15 cellular contexts compared by ENCODE assay signal in genomic region chr12:96220902-96221301, GRCh38. TPM values are rescaled to one million over a fixed set of nuclear protein-coding genes. Genes with fewer than 3 reads are reported as not detected.
A peak's percentile ranks its signal among the peaks of the same experiment; 100 is the strongest.
DNase-seq lines count a peak whose midpoint lies in the region; ATAC-seq, FAIRE-seq and TF ChIP-seq lines count a peak whose summit lies in the region.
"Had no signal": no experiment of that assay in that cellular context is flagged by ENCODE, and none has a peak within 500 bp of the region (broad histone marks: within the 10 kb centered on the region; RNA-seq: fewer than 3 reads in every experiment).

No MANE protein-coding gene starts in this region.

- peaks cover 67% of the 10 kb centered on the region for H3K4me1 Mint-ChIP-seq in astrocyte (ENCODE audit: low read depth, unreplicated experiment)

- H3K27me3 ChIP-seq in IMR-90 (ENCODE audit: control insufficient read depth, insufficient read depth, low read length) (no peaks in the 10 kb centered on the region), astrocyte (ENCODE audit: insufficient read depth, low read length) (no peaks in the 10 kb centered on the region)

- H3K4me2 ChIP-seq in IMR-90 (ENCODE audit: low read depth, low read length) = no peak overlapping the region
- H3K4me2 ChIP-seq in astrocyte (ENCODE audit: low read length) = peak overlapping the region; percentile 19

- peaks cover 9% of the 10 kb centered on the region for H3K9me1 ChIP-seq in IMR-90 (ENCODE audit: insufficient read depth, low read length)

- no peaks in the 10 kb centered on the region for H3K9me3 ChIP-seq in IMR-90 (ENCODE audit: control insufficient read depth, insufficient read depth, low read length)
- H3K9me3 ChIP-seq in astrocyte (ENCODE audit: insufficient read depth, low read depth, low read length) = no peaks in the 10 kb centered on the region
- H3K9me3 ChIP-seq: HAP-1 had no signal

- intact Hi-C loops in IMR-90 (cut with micrococcal nuclease) = no loop called here

- H3K36me3 Mint-ChIP-seq in astrocyte (ENCODE audit: low read depth, unreplicated experiment) = peaks cover 22% of the 10 kb centered on the region

- no peak for FAIRE-seq in astrocyte (lab: Jason Lieb, UNC)

- no peak overlapping the region for H3K56ac ChIP-seq in IMR-90 (ENCODE audit: extremely low read depth, insufficient read depth, low read length)

- H3K4me3 ChIP-seq in IMR-90 (ENCODE audit: insufficient read depth, low read depth, low read length) (no peak overlapping the region), astrocyte (ENCODE audit: insufficient read depth, low read depth, low read length) (no peak overlapping the region), skin epidermis (no peak overlapping the region)
- H3K4me3 ChIP-seq: HAP-1 had no signal

- H3K79me2 ChIP-seq in astrocyte (ENCODE audit: insufficient read depth, low read length) = peaks cover 92% of the 10 kb centered on the region

- H3K4ac ChIP-seq in IMR-90 (ENCODE audit: low read depth, low read length) = peak overlapping the region; percentile 30

- no peak overlapping the region for H2AK9ac ChIP-seq in IMR-90 (replicated peaks; ENCODE audit: low read depth, low read length, poor library complexity)

- BruUV-seq in IMR-90 (replicated peaks; lab: Mats Ljungman, UMichigan) = no TSS peak

- H3K4me1 ChIP-seq in IMR-90 (ENCODE audit: control insufficient read depth, insufficient read depth, low read length) (peaks cover 14% of the 10 kb centered on the region), astrocyte (ENCODE audit: insufficient read depth, low read length) (peaks cover 54% of the 10 kb centered on the region)

- no peak overlapping the region for H2AFZ ChIP-seq in IMR-90 (replicated peaks; ENCODE audit: low read length, poor library complexity)
- no peak overlapping the region for H2AFZ ChIP-seq in astrocyte (ENCODE audit: low read depth, low read length)

- TF ChIP-seq POLR2A in IMR-90 (IDR thresholded peaks at IDR 0.05; ENCODE audit: low read depth, low read length) = no peak

- no peak for TF ChIP-seq RAD21 in IMR-90 (IDR thresholded peaks at IDR 0.05; ENCODE audit: low read length)

- peak overlapping the region; percentile 7; the same call in 1 of the 2 replicates for H2BK120ac ChIP-seq in IMR-90 (ENCODE audit: low read depth, low read length)

- peak overlapping the region; percentile 46; the same call in 1 of the 2 replicates for H4K91ac ChIP-seq in IMR-90 (ENCODE audit: insufficient read depth, low read depth, low read length)

- WGBS in IMR-90 (ENCODE audit: extremely low coverage in 2 of 2, insufficient read length in 1 of 2), 2 experiments = 0% methylated on average over 1 of the region's 5 CpGs; no CpG with 5 or more reads in 1 of the 2 experiments

- dilution Hi-C loops in IMR-90 (cut with HindIII; ENCODE audit: low sequenced_read_pairs, unreplicated experiment) = no loop called here

- 0 out of 2 replicates have a peak overlapping the region, but pooled peaks have one; percentile 18 for H3K18ac ChIP-seq in IMR-90 (ENCODE audit: low read depth, low read length)

- H3K14ac ChIP-seq in IMR-90 (replicated peaks; ENCODE audit: low read depth, low read length) = peak overlapping the region; percentile 23

- H3K9ac ChIP-seq in IMR-90 (ENCODE audit: low read depth, low read length) (no peak overlapping the region), astrocyte (ENCODE audit: low read length) (peak overlapping the region; percentile 80)

- H3K36me3 ChIP-seq in IMR-90 (ENCODE audit: control insufficient read depth, insufficient read depth, low read length) = peaks cover 16% of the 10 kb centered on the region
- H3K36me3 ChIP-seq in astrocyte (ENCODE audit: insufficient read depth, low read length) = peaks cover 33% of the 10 kb centered on the region
- H3K36me3 ChIP-seq: HAP-1 had no signal

- H4K20me1 ChIP-seq in IMR-90 (ENCODE audit: insufficient read depth, low read length) = peaks cover 4% of the 10 kb centered on the region; the same call in 1 of the 2 replicates
- peaks cover 65% of the 10 kb centered on the region for H4K20me1 ChIP-seq in astrocyte (ENCODE audit: insufficient read depth, low read length)

- DNase-seq in IMR-90 = peak; percentile 67
- DNase-seq in astrocyte (ENCODE audit: low read depth) = peak; percentile 72
- DNase-seq in glomerular visceral epithelial cell (ENCODE audit: extremely low spot score) = peak; percentile 21
- no peak for DNase-seq in AG20443 (ENCODE audit: low spot score)
- no peak for DNase-seq in stimulated activated CD4-positive, alpha-beta T cell treated with anti-CD3 and anti-CD28 coated beads, Interleukin-4, amount 100 ng/mL, for 1 hour
- no peak for DNase-seq in SIG-M5 (lab: John Stamatoyannopoulos, UW)
- DNase-seq: activated CD4-positive, alpha-beta T cell treated with anti-CD3 and anti-CD28 coated beads, Interleukin-2, amount 50 U/mL, for 1 hour; NCI-H2029; NCI-H748 treated with DMSO at 0.1 percent for 48 hours; RPMI8226; stimulated activated CD4-positive, alpha-beta T cell treated with anti-CD3 and anti-CD28 coated beads, Interleukin-4, amount 100 ng/mL, for 4 hours; stimulated activated naive B cell treated with anti-CD40 and anti-IgM and Interleukin-4, amounts not matched to agents 10 μg/mL and 1 μg/mL and 100 μg/mL, for 72 hours had no signal

- POLR2A ChIA-PET in IMR-90 (lab: Charles Lee; ENCODE audit: unreplicated experiment) = no interaction called here

- H3K23ac ChIP-seq in IMR-90 (ENCODE audit: low read depth, low read length) = 0 out of 2 replicates have a peak overlapping the region, but pooled peaks have one; percentile 3

- H2BK20ac ChIP-seq in IMR-90 (ENCODE audit: low read depth, low read length) = no peak overlapping the region

- peaks cover 2% of the 10 kb centered on the region for H3K9me3 Mint-ChIP-seq in astrocyte (ENCODE audit: unreplicated experiment)
- H3K9me3 Mint-ChIP-seq: nephron; stimulated activated naive B cell treated with anti-CD40 and anti-IgM and Interleukin-4, amounts not matched to agents 10 μg/mL and 1 μg/mL and 100 μg/mL, for 72 hours had no signal

- ATAC-seq in IMR-90 (ENCODE audit: low read depth) = no peak
- ATAC-seq: stimulated activated naive B cell treated with anti-CD40 and anti-IgM and Interleukin-4, amounts not matched to agents 10 μg/mL and 1 μg/mL and 100 μg/mL, for 72 hours had no signal

- CTCF ChIA-PET in IMR-90 (lab: Yijun Ruan, JAX) = interaction anchor here (1.6 kb wide), 1 partner anchor 276 kb away, joined by 4 read pairs; no protein-coding TSS in a partner anchor

- no peak for TF ChIP-seq CTCF in IMR-90 (conservative IDR thresholded peaks at IDR 0.05; ENCODE audit: low read depth, low read length)
- TF ChIP-seq CTCF in astrocyte (IDR thresholded peaks at IDR 0.05; ENCODE audit: insufficient read depth, low read depth, low read length) = no peak

- H3K27ac Mint-ChIP-seq in astrocyte (ENCODE audit: unreplicated experiment) = peak overlapping the region; percentile 96
- H3K27ac Mint-ChIP-seq: stimulated activated naive B cell treated with anti-CD40 and anti-IgM and Interleukin-4, amounts not matched to agents 10 μg/mL and 1 μg/mL and 100 μg/mL, for 72 hours had no signal

- H4K8ac ChIP-seq in IMR-90 (ENCODE audit: low read depth in 2 of 2, low read length in 2 of 2) = peak overlapping the region; percentile 2 to 14; a peak in 1 of 4 replicates

- peak overlapping the region; percentile 96 for H2BK5ac ChIP-seq in IMR-90 (ENCODE audit: low read depth, low read length, poor library complexity, severe bottlenecking)

- H2BK15ac ChIP-seq in IMR-90 (ENCODE audit: low read depth, low read length) = peak overlapping the region; percentile 9; the same call in 2 of the 3 replicates

- H3K4me3 Mint-ChIP-seq in astrocyte (ENCODE audit: unreplicated experiment) = peak overlapping the region; percentile 22
- H3K4me3 Mint-ChIP-seq: stimulated activated naive B cell treated with anti-CD40 and anti-IgM and Interleukin-4, amounts not matched to agents 10 μg/mL and 1 μg/mL and 100 μg/mL, for 72 hours had no signal

- no peak overlapping the region for H3K27ac ChIP-seq in IMR-90 (ENCODE audit: insufficient read depth, low read length)
- peak overlapping the region; percentile 98 for H3K27ac ChIP-seq in astrocyte (ENCODE audit: low read depth, low read length)
- peak overlapping the region in 11 of 21 experiments; percentile 6 to 92 (median 81) for H3K27ac ChIP-seq in skin epidermis

- peak overlapping the region; percentile 57; the same call in 1 of the 2 replicates for H4K5ac ChIP-seq in IMR-90 (ENCODE audit: low read depth, low read length)

- peaks cover 39 to 82% of the 10 kb centered on the region in 2 experiments for H3K79me1 ChIP-seq in IMR-90 (ENCODE audit: low read depth in 1 of 2, low read length in 2 of 2)

- H3K27me3 Mint-ChIP-seq in astrocyte (ENCODE audit: low read depth, unreplicated experiment) = no peaks in the 10 kb centered on the region
- H3K27me3 Mint-ChIP-seq: stimulated activated naive B cell treated with anti-CD40 and anti-IgM and Interleukin-4, amounts not matched to agents 10 μg/mL and 1 μg/mL and 100 μg/mL, for 72 hours had no signal

- in situ Hi-C loops in IMR-90 (cut with MboI; ENCODE audit: low sequenced_read_pairs) = loop anchor here (25.0 kb wide), 1 partner anchor 609 kb away; no protein-coding TSS in a partner anchor

- peak overlapping the region; percentile 24; the same call in 1 of the 2 replicates for H2AK5ac ChIP-seq in IMR-90 (ENCODE audit: low read depth, low read length)

TF ChIP-seq in IMR-90, 13 proteins besides CTCF, POLR2A, EP300 and RAD21 (continues in another document):
- TF ChIP-seq RFX5 (IDR thresholded peaks at IDR 0.05; ENCODE audit: low read depth, low read length) (no peak), MAZ (IDR thresholded peaks at IDR 0.05; ENCODE audit: borderline replicate concordance, low read depth, low read length) (no peak), MXI1 (IDR thresholded peaks at IDR 0.05; ENCODE audit: borderline replicate concordance, low read depth, low read length) (no peak), MAFK (IDR thresholded peaks at IDR 0.05; ENCODE audit: low read depth, low read length) (no peak), NFE2L2 (IDR thresholded peaks at IDR 0.05; ENCODE audit: low read depth, low read length) (no peak), CHD1 (IDR thresholded peaks at IDR 0.05; ENCODE audit: low read depth, low read length) (no peak), RCOR1 (IDR thresholded peaks at IDR 0.05; ENCODE audit: insufficient replicate concordance, low read length) (no peak), FOS (IDR thresholded peaks at IDR 0.05; ENCODE audit: low read depth, low read length) (no peak), BHLHE40 (IDR thresholded peaks at IDR 0.05; ENCODE audit: low read depth, low read length) (no peak), SMC3 (IDR thresholded peaks at IDR 0.05; ENCODE audit: low read depth, low read length) (no peak)

RNA-seq across cellular contexts. Expression of gene ELK3, which starts 26.7 kb away (rescaled TPM):
- total RNA-seq in IMR-90 (2012; rRNA removed) = 14.5 and 20.0 TPM in 2 replicates
- polyA plus RNA-seq in IMR-90 (2012; rRNA removed) = 27.5 and 35.7 TPM in 2 replicates
- polyA plus RNA-seq in IMR-90 (2012; cell fraction: cytosol; rRNA removed) = 10.7 and 23.4 TPM in 2 replicates
- polyA plus RNA-seq in IMR-90 (2012; cell fraction: nucleus; rRNA removed; ENCODE audit: low replicate concordance) = 9.2 and 14.8 TPM in 2 replicates
- 54.8 and 62.7 TPM in 2 replicates for total RNA-seq in astrocyte

Comparison
In these comparisons a context has a peak if more than half of its experiments do, and no peak if none do; other contexts are left out.
1. DNase-seq: peak in IMR-90 (single experiment), astrocyte (single experiment) and glomerular visceral epithelial cell (single experiment); none in AG20443 (single experiment), stimulated activated CD4-positive, alpha-beta T cell treated with anti-CD3 and anti-CD28 coated beads, Interleukin-4, amount 100 ng/mL, for 1 hour (single experiment) and SIG-M5 (single experiment).